Comparison of ENCODE assay signal across 10 cellular contexts in genomic region chr1:145849356-145850165, GRCh38. TPM values are rescaled to one million over a fixed set of nuclear protein-coding genes. Genes with fewer than 3 reads are reported as not detected.
DNase-seq lines count a peak whose midpoint lies in the region; ATAC-seq, FAIRE-seq and TF ChIP-seq lines count a peak whose summit lies in the region.
"Had no signal": no experiment of that assay in that cellular context is flagged by ENCODE, and none has a peak within 500 bp of the region (broad histone marks: within the 10 kb centered on the region; RNA-seq: fewer than 3 reads in every experiment).

No MANE protein-coding gene starts in this region.

- DNase-seq in AG08396 (ENCODE audit: low spot score) (peak; percentile 74), H4 (ENCODE audit: low spot score) (peak; percentile 51), WERI-Rb-1 (peak; percentile 47), keratinocyte (ENCODE audit: low read depth, low spot score) (no peak), hippocampal formation (lab: John Stamatoyannopoulos, UW) (no peak), NCI-H1048 (lab: John Stamatoyannopoulos, UW) (no peak)
- DNase-seq in activated CD8-positive, alpha-beta memory T cell treated with anti-CD3 and anti-CD28 coated beads for 24 hours, result no peak
- DNase-seq: cerebellar nuclear complex had no signal

- no peak overlapping the region for H3K9ac ChIP-seq in keratinocyte (ENCODE audit: control insufficient read depth, extremely low read depth, insufficient read depth, low read length)

- H3K36me3 ChIP-seq in WERI-Rb-1, result peaks cover 69% of the 10 kb centered on the region
- H3K36me3 ChIP-seq in keratinocyte (ENCODE audit: control insufficient read depth in 2 of 2, extremely low read depth in 1 of 2, insufficient read depth in 2 of 2, low read length in 2 of 2), result peaks cover 28 to 31% of the 10 kb centered on the region in 2 experiments

- H3K4me3 ChIP-seq in WERI-Rb-1 (ENCODE audit: low read depth, low read length) (no peak overlapping the region), keratinocyte (ENCODE audit: control insufficient read depth in 2 of 3, extremely low read depth in 1 of 3, insufficient read depth in 2 of 3, low read depth in 1 of 3, low read length in 3 of 3) (no peak overlapping the region)

- H3K27me3 ChIP-seq in WERI-Rb-1 (ENCODE audit: insufficient read depth, low read depth, severe bottlenecking) (no peaks in the 10 kb centered on the region), keratinocyte (ENCODE audit: control insufficient read depth, extremely low read depth, insufficient read depth, low read length) (no peaks in the 10 kb centered on the region)

- H4K20me1 ChIP-seq in keratinocyte (ENCODE audit: control insufficient read depth, extremely low read depth, insufficient read depth, low read length), result no peaks in the 10 kb centered on the region

- TF ChIP-seq CTCF in WERI-Rb-1 (IDR thresholded peaks at IDR 0.05; ENCODE audit: low read depth, low read length) (peak; percentile 90), keratinocyte (optimal IDR thresholded peaks at IDR 0.05 in 1 of 3, IDR thresholded peaks at IDR 0.05 in 1 of 3, conservative IDR thresholded peaks at IDR 0.05 in 1 of 3; ENCODE audit: extremely low read depth in 1 of 3, insufficient read depth in 2 of 3, low read length in 3 of 3) (peak; percentile 35 to 60 (median 44))

- H3K9me1 ChIP-seq in keratinocyte (ENCODE audit: control insufficient read depth, extremely low read depth, insufficient read depth, low read length), result no peaks in the 10 kb centered on the region

- H3K4me2 ChIP-seq in keratinocyte (ENCODE audit: control insufficient read depth, extremely low read depth, insufficient read depth, low read depth, low read length), result no peak overlapping the region

- no peaks in the 10 kb centered on the region for H3K9me3 ChIP-seq in WERI-Rb-1 (ENCODE audit: severe bottlenecking)
- H3K9me3 ChIP-seq in keratinocyte (ENCODE audit: control insufficient read depth, low read depth, low read length), result no peaks in the 10 kb centered on the region

- ATAC-seq in GM19351 (IDR thresholded peaks at IDR 0.05; ENCODE audit: unreplicated experiment), result no peak
- ATAC-seq: Right ventricle myocardium inferior had no signal

- H2AFZ ChIP-seq in keratinocyte (ENCODE audit: control insufficient read depth, low read length), result no peak overlapping the region

- H3K79me2 ChIP-seq in keratinocyte (ENCODE audit: control insufficient read depth, insufficient read depth, low read length), result no peaks in the 10 kb centered on the region

- FAIRE-seq in keratinocyte (lab: Jason Lieb, UNC), result no peak

- no peak overlapping the region for H3K27ac ChIP-seq in WERI-Rb-1
- H3K27ac ChIP-seq in keratinocyte (ENCODE audit: control insufficient read depth, insufficient read depth, low read length), result no peak overlapping the region

- dilution Hi-C loops in keratinocyte (cut with MboI; ENCODE audit: extremely low pct_ligation_motif_present, low sequenced_read_pairs), result no loop called here

- H3K4me1 ChIP-seq in keratinocyte (ENCODE audit: control insufficient read depth, extremely low read depth, insufficient read depth, low read length), result peaks cover 11% of the 10 kb centered on the region

RNA-seq across cellular contexts. Expression of gene NUDT17, which starts 4.1 kb away (rescaled TPM):
- total RNA-seq in H4 (2014; rRNA removed; shearing (Covaris generic)), result 10.1 and 10.3 TPM in 2 replicates
- polyA plus RNA-seq in keratinocyte, result 1.3 to 1.6 TPM (median 1.3 TPM) in 3 replicates
- polyA plus RNA-seq in keratinocyte (2011; ENCODE audit: low read depth), result 2.1 TPM
- polyA plus RNA-seq in keratinocyte (2011; cell fraction: cytosol; rRNA removed), result 1.1 TPM in 2 replicates
- 4.0 and 4.4 TPM in 2 replicates for polyA plus RNA-seq in keratinocyte (2011; cell fraction: nucleus; rRNA removed)
- 1.3 and 1.4 TPM in 2 replicates for polyA plus RNA-seq in keratinocyte (2012; ENCODE audit: low replicate concordance)
- 1.0 to 1.5 TPM (median 1.4 TPM) in 3 replicates for polyA minus RNA-seq in keratinocyte
- polyA minus RNA-seq in keratinocyte (2011; cell fraction: cytosol; rRNA and poly(A)+ RNA removed), result not detected
- polyA minus RNA-seq in keratinocyte (2011; cell fraction: nucleus; rRNA and poly(A)+ RNA removed), result 0.95 TPM in 1 of 2 replicates, not detected in the other

RNA-seq across cellular contexts. Expression of gene PIAS3, which starts 9.3 kb away (rescaled TPM):
- total RNA-seq in H4 (2014; rRNA removed; shearing (Covaris generic)), result 10.2 and 12.8 TPM in 2 replicates
- polyA plus RNA-seq in keratinocyte, result 26.9 to 29.7 TPM (median 27.6 TPM) in 3 replicates
- 9.8 TPM for polyA plus RNA-seq in keratinocyte (2011; ENCODE audit: low read depth)
- 29.2 and 31.6 TPM in 2 replicates for polyA plus RNA-seq in keratinocyte (2011; cell fraction: cytosol; rRNA removed)
- 101 and 127 TPM in 2 replicates for polyA plus RNA-seq in keratinocyte (2011; cell fraction: nucleus; rRNA removed)
- 37.8 and 39.6 TPM in 2 replicates for polyA plus RNA-seq in keratinocyte (2012; ENCODE audit: low replicate concordance)
- polyA minus RNA-seq in keratinocyte, result 24.6 to 52.5 TPM (median 28.8 TPM) in 3 replicates
- polyA minus RNA-seq in keratinocyte (2011; cell fraction: cytosol; rRNA and poly(A)+ RNA removed), result 25.5 TPM
- polyA minus RNA-seq in keratinocyte (2011; cell fraction: nucleus; rRNA and poly(A)+ RNA removed), result 22.9 and 34.7 TPM in 2 replicates

RNA-seq across cellular contexts. Expression of gene POLR3C, which starts 25.6 kb away (rescaled TPM):
- total RNA-seq in H4 (2014; rRNA removed; shearing (Covaris generic)), result 30.1 and 34.9 TPM in 2 replicates
- polyA plus RNA-seq in keratinocyte, result 33.9 to 44.4 TPM (median 34.4 TPM) in 3 replicates
- polyA plus RNA-seq in keratinocyte (2011; ENCODE audit: low read depth), result 24.2 TPM
- 29.2 and 35.5 TPM in 2 replicates for polyA plus RNA-seq in keratinocyte (2011; cell fraction: cytosol; rRNA removed)
- polyA plus RNA-seq in keratinocyte (2011; cell fraction: nucleus; rRNA removed), result 41.4 and 44.7 TPM in 2 replicates
- 17.8 and 24.1 TPM in 2 replicates for polyA plus RNA-seq in keratinocyte (2012; ENCODE audit: low replicate concordance)
- 20.3 to 49.4 TPM (median 46.9 TPM) in 3 replicates for polyA minus RNA-seq in keratinocyte
- 24.4 TPM for polyA minus RNA-seq in keratinocyte (2011; cell fraction: cytosol; rRNA and poly(A)+ RNA removed)
- polyA minus RNA-seq in keratinocyte (2011; cell fraction: nucleus; rRNA and poly(A)+ RNA removed), result 17.8 and 28.3 TPM in 2 replicates

RNA-seq across cellular contexts. Expression of gene RNF115, which starts 25.7 kb away (rescaled TPM):
- total RNA-seq in H4 (2014; rRNA removed; shearing (Covaris generic)), result 6.3 and 6.6 TPM in 2 replicates
- polyA plus RNA-seq in keratinocyte, result 7.4 to 10.1 TPM (median 7.4 TPM) in 3 replicates
- 5.6 TPM for polyA plus RNA-seq in keratinocyte (2011; ENCODE audit: low read depth)
- 4.8 and 10.4 TPM in 2 replicates for polyA plus RNA-seq in keratinocyte (2011; cell fraction: cytosol; rRNA removed)
- polyA plus RNA-seq in keratinocyte (2011; cell fraction: nucleus; rRNA removed), result 9.4 and 9.6 TPM in 2 replicates
- polyA plus RNA-seq in keratinocyte (2012; ENCODE audit: low replicate concordance), result 5.4 and 6.1 TPM in 2 replicates
- polyA minus RNA-seq in keratinocyte, result 6.1 to 11.8 TPM (median 7.3 TPM) in 3 replicates
- polyA minus RNA-seq in keratinocyte (2011; cell fraction: cytosol; rRNA and poly(A)+ RNA removed), result 2.5 TPM
- 5.1 and 11.7 TPM in 2 replicates for polyA minus RNA-seq in keratinocyte (2011; cell fraction: nucleus; rRNA and poly(A)+ RNA removed)

RNA-seq across cellular contexts. Expression of gene ANKRD35, which starts 36.1 kb away (rescaled TPM):
- not detected in 2 replicates for total RNA-seq in H4 (2014; rRNA removed; shearing (Covaris generic))
- polyA plus RNA-seq in keratinocyte, result 0.08 to 1.3 TPM (median 0.46 TPM) in 3 replicates
- 9.6 TPM for polyA plus RNA-seq in keratinocyte (2011; ENCODE audit: low read depth)
- 0.15 and 0.27 TPM in 2 replicates for polyA plus RNA-seq in keratinocyte (2011; cell fraction: cytosol; rRNA removed)
- 0.70 and 0.85 TPM in 2 replicates for polyA plus RNA-seq in keratinocyte (2011; cell fraction: nucleus; rRNA removed)
- polyA plus RNA-seq in keratinocyte (2012; ENCODE audit: low replicate concordance), result 0.13 and 8.2 TPM in 2 replicates
- 0.16 to 0.56 TPM in 2 of 3 replicates, not detected in the other for polyA minus RNA-seq in keratinocyte
- not detected for polyA minus RNA-seq in keratinocyte (2011; cell fraction: cytosol; rRNA and poly(A)+ RNA removed)
- 0.21 and 0.62 TPM in 2 replicates for polyA minus RNA-seq in keratinocyte (2011; cell fraction: nucleus; rRNA and poly(A)+ RNA removed)

Comparison
In these comparisons a context has a peak if more than half of its experiments do, and no peak if none do; other contexts are left out.
1. DNase-seq: peak in AG08396 (single experiment), H4 (single experiment) and WERI-Rb-1 (single experiment); none in keratinocyte (single experiment), hippocampal formation (0 of 2), NCI-H1048 (single experiment) and activated CD8-positive, alpha-beta memory T cell treated with anti-CD3 and anti-CD28 coated beads for 24 hours (single experiment).